ENCODE assay signal across 1 cellular context in genomic region chr2:177212106-177212894, GRCh38.
A peak's percentile ranks its signal among the peaks of the same experiment; 100 is the strongest.
TF ChIP-seq lines count a peak whose summit lies in the region.

TSS of gene HNRNPA3 (plus strand) at chr2:177212794. CDS start at chr2:177212800, 6 bp downstream.

TF ChIP-seq in WTC11, 78 proteins besides CTCF, POLR2A, EP300 and RAD21 (continued from another document):
- TF ChIP-seq E2F1 (CRISPR knock-in tag; IDR thresholded peaks at IDR 0.05): peak; percentile 66; the same call in 1 of the 2 replicates
- TF ChIP-seq RELA (CRISPR knock-in tag; IDR thresholded peaks at IDR 0.05; ENCODE audit: borderline replicate concordance): no peak
- TF ChIP-seq NFYB (CRISPR knock-in tag; conservative IDR thresholded peaks at IDR 0.05; ENCODE audit: low read depth): peak; percentile 60; the same call in 1 of the 2 replicates
- TF ChIP-seq, protein P1, sequence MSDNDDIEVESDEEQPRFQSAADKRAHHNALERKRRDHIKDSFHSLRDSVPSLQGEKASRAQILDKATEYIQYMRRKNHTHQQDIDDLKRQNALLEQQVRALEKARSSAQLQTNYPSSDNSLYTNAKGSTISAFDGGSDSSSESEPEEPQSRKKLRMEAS (CRISPR knock-in tag; IDR thresholded peaks at IDR 0.05): peak; percentile 44; the same call in 1 of the 2 replicates
- TF ChIP-seq CREB1 (CRISPR knock-in tag; IDR thresholded peaks at IDR 0.05): 0 out of 2 replicates have a peak, but pooled peaks have one; percentile 63
- TF ChIP-seq FOXK1 (CRISPR knock-in tag; IDR thresholded peaks at IDR 0.05): peak; percentile 18; the same call in 1 of the 2 replicates
- peak; percentile 25; the same call in 1 of the 2 replicates for TF ChIP-seq OVOL2 (CRISPR knock-in tag; IDR thresholded peaks at IDR 0.05; ENCODE audit: borderline replicate concordance)
- TF ChIP-seq, protein P2, sequence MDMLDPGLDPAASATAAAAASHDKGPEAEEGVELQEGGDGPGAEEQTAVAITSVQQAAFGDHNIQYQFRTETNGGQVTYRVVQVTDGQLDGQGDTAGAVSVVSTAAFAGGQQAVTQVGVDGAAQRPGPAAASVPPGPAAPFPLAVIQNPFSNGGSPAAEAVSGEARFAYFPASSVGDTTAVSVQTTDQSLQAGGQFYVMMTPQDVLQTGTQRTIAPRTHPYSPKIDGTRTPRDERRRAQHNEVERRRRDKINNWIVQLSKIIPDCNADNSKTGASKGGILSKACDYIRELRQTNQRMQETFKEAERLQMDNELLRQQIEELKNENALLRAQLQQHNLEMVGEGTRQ (CRISPR knock-in tag; IDR thresholded peaks at IDR 0.05): peak; percentile 94
- no peak for TF ChIP-seq ZNF671 (CRISPR knock-in tag; IDR thresholded peaks at IDR 0.05)
- peak; percentile 81; the same call in 1 of the 2 replicates for TF ChIP-seq ZNF232 (CRISPR knock-in tag; IDR thresholded peaks at IDR 0.05)
- TF ChIP-seq GTF2I (CRISPR knock-in tag; conservative IDR thresholded peaks at IDR 0.05): no peak
- TF ChIP-seq, protein P3, sequence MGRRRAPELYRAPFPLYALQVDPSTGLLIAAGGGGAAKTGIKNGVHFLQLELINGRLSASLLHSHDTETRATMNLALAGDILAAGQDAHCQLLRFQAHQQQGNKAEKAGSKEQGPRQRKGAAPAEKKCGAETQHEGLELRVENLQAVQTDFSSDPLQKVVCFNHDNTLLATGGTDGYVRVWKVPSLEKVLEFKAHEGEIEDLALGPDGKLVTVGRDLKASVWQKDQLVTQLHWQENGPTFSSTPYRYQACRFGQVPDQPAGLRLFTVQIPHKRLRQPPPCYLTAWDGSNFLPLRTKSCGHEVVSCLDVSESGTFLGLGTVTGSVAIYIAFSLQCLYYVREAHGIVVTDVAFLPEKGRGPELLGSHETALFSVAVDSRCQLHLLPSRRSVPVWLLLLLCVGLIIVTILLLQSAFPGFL (CRISPR knock-in tag; IDR thresholded peaks at IDR 0.05; ENCODE audit: borderline replicate concordance): 0 out of 2 replicates have a peak, but pooled peaks have one; percentile 41
- TF ChIP-seq CREM (CRISPR knock-in tag; IDR thresholded peaks at IDR 0.05): peak; percentile 91
- no peak for TF ChIP-seq NFE2L1 (CRISPR knock-in tag; IDR thresholded peaks at IDR 0.05)
- TF ChIP-seq, protein P4, sequence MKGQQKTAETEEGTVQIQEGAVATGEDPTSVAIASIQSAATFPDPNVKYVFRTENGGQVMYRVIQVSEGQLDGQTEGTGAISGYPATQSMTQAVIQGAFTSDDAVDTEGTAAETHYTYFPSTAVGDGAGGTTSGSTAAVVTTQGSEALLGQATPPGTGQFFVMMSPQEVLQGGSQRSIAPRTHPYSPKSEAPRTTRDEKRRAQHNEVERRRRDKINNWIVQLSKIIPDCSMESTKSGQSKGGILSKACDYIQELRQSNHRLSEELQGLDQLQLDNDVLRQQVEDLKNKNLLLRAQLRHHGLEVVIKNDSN (CRISPR knock-in tag; IDR thresholded peaks at IDR 0.05): peak; percentile 92
- TF ChIP-seq FOXJ3 (CRISPR knock-in tag; IDR thresholded peaks at IDR 0.05; ENCODE audit: borderline replicate concordance): no peak
- TF ChIP-seq NR1H2 (CRISPR knock-in tag; IDR thresholded peaks at IDR 0.05): no peak
- no peak for TF ChIP-seq IRF2 (CRISPR knock-in tag; IDR thresholded peaks at IDR 0.05; ENCODE audit: borderline replicate concordance, low read depth)
- TF ChIP-seq ZNF423 (CRISPR knock-in tag; IDR thresholded peaks at IDR 0.05): no peak
- TF ChIP-seq, protein P5, sequence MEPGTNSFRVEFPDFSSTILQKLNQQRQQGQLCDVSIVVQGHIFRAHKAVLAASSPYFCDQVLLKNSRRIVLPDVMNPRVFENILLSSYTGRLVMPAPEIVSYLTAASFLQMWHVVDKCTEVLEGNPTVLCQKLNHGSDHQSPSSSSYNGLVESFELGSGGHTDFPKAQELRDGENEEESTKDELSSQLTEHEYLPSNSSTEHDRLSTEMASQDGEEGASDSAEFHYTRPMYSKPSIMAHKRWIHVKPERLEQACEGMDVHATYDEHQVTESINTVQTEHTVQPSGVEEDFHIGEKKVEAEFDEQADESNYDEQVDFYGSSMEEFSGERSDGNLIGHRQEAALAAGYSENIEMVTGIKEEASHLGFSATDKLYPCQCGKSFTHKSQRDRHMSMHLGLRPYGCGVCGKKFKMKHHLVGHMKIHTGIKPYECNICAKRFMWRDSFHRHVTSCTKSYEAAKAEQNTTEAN (CRISPR knock-in tag; IDR thresholded peaks at IDR 0.05): 0 out of 2 replicates have a peak, but pooled peaks have one; percentile 14
- TF ChIP-seq, protein P6, sequence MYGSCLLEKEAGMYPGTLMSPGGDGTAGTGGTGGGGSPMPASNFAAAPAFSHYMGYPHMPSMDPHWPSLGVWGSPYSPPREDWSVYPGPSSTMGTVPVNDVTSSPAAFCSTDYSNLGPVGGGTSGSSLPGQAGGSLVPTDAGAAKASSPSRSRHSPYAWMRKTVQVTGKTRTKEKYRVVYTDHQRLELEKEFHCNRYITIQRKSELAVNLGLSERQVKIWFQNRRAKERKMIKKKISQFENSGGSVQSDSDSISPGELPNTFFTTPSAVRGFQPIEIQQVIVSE (CRISPR knock-in tag; IDR thresholded peaks at IDR 0.05; ENCODE audit: borderline replicate concordance): no peak
- TF ChIP-seq, protein P7, sequence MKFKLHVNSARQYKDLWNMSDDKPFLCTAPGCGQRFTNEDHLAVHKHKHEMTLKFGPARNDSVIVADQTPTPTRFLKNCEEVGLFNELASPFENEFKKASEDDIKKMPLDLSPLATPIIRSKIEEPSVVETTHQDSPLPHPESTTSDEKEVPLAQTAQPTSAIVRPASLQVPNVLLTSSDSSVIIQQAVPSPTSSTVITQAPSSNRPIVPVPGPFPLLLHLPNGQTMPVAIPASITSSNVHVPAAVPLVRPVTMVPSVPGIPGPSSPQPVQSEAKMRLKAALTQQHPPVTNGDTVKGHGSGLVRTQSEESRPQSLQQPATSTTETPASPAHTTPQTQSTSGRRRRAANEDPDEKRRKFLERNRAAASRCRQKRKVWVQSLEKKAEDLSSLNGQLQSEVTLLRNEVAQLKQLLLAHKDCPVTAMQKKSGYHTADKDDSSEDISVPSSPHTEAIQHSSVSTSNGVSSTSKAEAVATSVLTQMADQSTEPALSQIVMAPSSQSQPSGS (CRISPR knock-in tag; IDR thresholded peaks at IDR 0.05; ENCODE audit: borderline replicate concordance, low read depth): no peak
- TF ChIP-seq SMAD3 (CRISPR knock-in tag; IDR thresholded peaks at IDR 0.05; ENCODE audit: borderline replicate concordance): no peak
- TF ChIP-seq, protein P8, sequence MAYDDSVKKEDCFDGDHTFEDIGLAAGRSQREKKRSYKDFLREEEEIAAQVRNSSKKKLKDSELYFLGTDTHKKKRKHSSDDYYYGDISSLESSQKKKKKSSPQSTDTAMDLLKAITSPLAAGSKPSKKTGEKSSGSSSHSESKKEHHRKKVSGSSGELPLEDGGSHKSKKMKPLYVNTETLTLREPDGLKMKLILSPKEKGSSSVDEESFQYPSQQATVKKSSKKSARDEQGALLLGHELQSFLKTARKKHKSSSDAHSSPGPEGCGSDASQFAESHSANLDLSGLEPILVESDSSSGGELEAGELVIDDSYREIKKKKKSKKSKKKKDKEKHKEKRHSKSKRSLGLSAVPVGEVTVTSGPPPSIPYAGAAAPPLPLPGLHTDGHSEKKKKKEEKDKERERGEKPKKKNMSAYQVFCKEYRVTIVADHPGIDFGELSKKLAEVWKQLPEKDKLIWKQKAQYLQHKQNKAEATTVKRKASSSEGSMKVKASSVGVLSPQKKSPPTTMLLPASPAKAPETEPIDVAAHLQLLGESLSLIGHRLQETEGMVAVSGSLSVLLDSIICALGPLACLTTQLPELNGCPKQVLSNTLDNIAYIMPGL (CRISPR knock-in tag; IDR thresholded peaks at IDR 0.05): 0 out of 2 replicates have a peak, but pooled peaks have one; percentile 41
- TF ChIP-seq, protein P9, sequence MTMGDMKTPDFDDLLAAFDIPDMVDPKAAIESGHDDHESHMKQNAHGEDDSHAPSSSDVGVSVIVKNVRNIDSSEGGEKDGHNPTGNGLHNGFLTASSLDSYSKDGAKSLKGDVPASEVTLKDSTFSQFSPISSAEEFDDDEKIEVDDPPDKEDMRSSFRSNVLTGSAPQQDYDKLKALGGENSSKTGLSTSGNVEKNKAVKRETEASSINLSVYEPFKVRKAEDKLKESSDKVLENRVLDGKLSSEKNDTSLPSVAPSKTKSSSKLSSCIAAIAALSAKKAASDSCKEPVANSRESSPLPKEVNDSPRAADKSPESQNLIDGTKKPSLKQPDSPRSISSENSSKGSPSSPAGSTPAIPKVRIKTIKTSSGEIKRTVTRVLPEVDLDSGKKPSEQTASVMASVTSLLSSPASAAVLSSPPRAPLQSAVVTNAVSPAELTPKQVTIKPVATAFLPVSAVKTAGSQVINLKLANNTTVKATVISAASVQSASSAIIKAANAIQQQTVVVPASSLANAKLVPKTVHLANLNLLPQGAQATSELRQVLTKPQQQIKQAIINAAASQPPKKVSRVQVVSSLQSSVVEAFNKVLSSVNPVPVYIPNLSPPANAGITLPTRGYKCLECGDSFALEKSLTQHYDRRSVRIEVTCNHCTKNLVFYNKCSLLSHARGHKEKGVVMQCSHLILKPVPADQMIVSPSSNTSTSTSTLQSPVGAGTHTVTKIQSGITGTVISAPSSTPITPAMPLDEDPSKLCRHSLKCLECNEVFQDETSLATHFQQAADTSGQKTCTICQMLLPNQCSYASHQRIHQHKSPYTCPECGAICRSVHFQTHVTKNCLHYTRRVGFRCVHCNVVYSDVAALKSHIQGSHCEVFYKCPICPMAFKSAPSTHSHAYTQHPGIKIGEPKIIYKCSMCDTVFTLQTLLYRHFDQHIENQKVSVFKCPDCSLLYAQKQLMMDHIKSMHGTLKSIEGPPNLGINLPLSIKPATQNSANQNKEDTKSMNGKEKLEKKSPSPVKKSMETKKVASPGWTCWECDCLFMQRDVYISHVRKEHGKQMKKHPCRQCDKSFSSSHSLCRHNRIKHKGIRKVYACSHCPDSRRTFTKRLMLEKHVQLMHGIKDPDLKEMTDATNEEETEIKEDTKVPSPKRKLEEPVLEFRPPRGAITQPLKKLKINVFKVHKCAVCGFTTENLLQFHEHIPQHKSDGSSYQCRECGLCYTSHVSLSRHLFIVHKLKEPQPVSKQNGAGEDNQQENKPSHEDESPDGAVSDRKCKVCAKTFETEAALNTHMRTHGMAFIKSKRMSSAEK (CRISPR knock-in tag; IDR thresholded peaks at IDR 0.05; ENCODE audit: borderline replicate concordance): peak; percentile 16; the same call in 1 of the 2 replicates
- no peak for TF ChIP-seq ZNF396 (CRISPR knock-in tag; IDR thresholded peaks at IDR 0.05; ENCODE audit: borderline replicate concordance)
- no peak for TF ChIP-seq CBFB (CRISPR knock-in tag; IDR thresholded peaks at IDR 0.05; ENCODE audit: low read depth)
- TF ChIP-seq ZBTB21 (CRISPR knock-in tag; IDR thresholded peaks at IDR 0.05; ENCODE audit: borderline replicate concordance): no peak; the same call in 1 of the 2 replicates
- no peak for TF ChIP-seq HMGA2 (CRISPR knock-in tag; IDR thresholded peaks at IDR 0.05)
- TF ChIP-seq, protein P10, sequence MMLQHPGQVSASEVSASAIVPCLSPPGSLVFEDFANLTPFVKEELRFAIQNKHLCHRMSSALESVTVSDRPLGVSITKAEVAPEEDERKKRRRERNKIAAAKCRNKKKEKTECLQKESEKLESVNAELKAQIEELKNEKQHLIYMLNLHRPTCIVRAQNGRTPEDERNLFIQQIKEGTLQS (CRISPR knock-in tag; conservative IDR thresholded peaks at IDR 0.05): no peak
- TF ChIP-seq, protein P11, sequence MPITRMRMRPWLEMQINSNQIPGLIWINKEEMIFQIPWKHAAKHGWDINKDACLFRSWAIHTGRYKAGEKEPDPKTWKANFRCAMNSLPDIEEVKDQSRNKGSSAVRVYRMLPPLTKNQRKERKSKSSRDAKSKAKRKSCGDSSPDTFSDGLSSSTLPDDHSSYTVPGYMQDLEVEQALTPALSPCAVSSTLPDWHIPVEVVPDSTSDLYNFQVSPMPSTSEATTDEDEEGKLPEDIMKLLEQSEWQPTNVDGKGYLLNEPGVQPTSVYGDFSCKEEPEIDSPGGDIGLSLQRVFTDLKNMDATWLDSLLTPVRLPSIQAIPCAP (CRISPR knock-in tag; IDR thresholded peaks at IDR 0.05): no peak
- TF ChIP-seq ZNF281 (CRISPR knock-in tag; IDR thresholded peaks at IDR 0.05): peak; percentile 2; the same call in 1 of the 2 replicates
- TF ChIP-seq ZNF121 (CRISPR knock-in tag; IDR thresholded peaks at IDR 0.05): no peak
- peak; percentile 93 for TF ChIP-seq E2F5 (CRISPR knock-in tag; IDR thresholded peaks at IDR 0.05)
